In the genomic region with DNA sequence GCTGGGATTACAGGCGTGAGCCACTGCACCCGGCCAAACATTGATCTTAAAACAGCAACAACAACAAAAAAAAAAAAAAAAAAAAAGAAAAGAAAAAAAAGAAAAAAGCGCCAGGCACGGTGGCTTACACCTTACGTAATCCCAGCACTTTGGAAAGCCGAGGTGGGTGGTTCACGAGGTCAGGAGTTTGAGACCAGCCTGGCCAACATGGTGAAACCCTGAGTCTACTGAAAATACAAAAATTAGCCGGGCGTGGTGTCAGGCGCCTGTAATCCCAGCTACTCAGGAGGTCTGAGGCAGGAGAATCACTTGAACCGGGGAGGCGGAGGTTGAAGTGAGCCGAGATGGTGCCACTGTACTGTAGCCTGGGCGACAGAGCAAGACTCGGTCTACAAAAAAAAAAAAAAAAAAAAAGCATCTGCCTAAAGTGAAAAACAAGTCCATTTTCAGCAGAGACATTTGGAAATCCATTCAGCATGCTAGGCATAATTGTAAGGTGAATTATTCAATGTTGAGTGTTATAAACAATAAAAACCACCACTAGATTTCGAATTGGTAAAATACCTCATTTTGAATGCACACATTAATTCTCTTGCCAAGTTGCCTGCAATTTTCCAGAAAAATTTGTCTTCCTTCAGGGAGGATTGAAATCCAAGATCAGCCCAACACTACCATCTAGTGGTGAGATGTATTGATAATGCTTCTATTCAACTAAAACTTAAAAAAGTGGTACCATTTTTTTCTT, we compare ENCODE assay signal across 8 cellular contexts. TPM values are rescaled to one million over a fixed set of nuclear protein-coding genes. Genes with fewer than 3 reads are reported as not detected.
DNase-seq lines count a peak whose midpoint lies in the region; ATAC-seq and TF ChIP-seq lines count a peak whose summit lies in the region.

No MANE protein-coding gene starts in this region.

- H3K9me3 ChIP-seq in tibial nerve = no peaks in the 10 kb centered on the region

- H3K4me3 Mint-ChIP-seq in stimulated activated naive CD8-positive, alpha-beta T cell treated with anti-CD3 and anti-CD28 coated beads, Interleukin-15, amount 100 ng/mL, for 72 hours = no peak overlapping the region

- ATAC-seq in stimulated activated naive CD8-positive, alpha-beta T cell treated with anti-CD3 and anti-CD28 coated beads, Interleukin-15, amount 100 ng/mL, for 72 hours = no peak

- H3K36me3 ChIP-seq in tibial nerve = peaks cover 0 to 42% (median 0%) of the 10 kb centered on the region in 3 donors

- TF ChIP-seq POLR2A in tibial nerve (IDR thresholded peaks at IDR 0.05) = no peak

- H3K4me3 ChIP-seq in AG09309 (ENCODE audit: control insufficient read depth, low read depth, low read length) = no peak overlapping the region
- no peak overlapping the region for H3K4me3 ChIP-seq in astrocyte of the spinal cord (ENCODE audit: low read depth, low read length)
- no peak overlapping the region for H3K4me3 ChIP-seq in tibial nerve

- peak; percentile 54 for DNase-seq in AG09309 (ENCODE audit: low read depth)
- peak; percentile 78 for DNase-seq in NCI-H2196 (lab: John Stamatoyannopoulos, UW; ENCODE audit: unreplicated experiment)
- peak; percentile 86 for DNase-seq in astrocyte of the spinal cord (ENCODE audit: low read depth, low spot score)
- peak; percentile 92 for DNase-seq in inferior parietal cortex (ENCODE audit: extremely low spot score)
- peak in 1 of 2 donors; percentile 61 for DNase-seq in tibial nerve (ENCODE audit: low spot score in 2 of 2)
- DNase-seq in stimulated activated naive CD8-positive, alpha-beta T cell treated with anti-CD3 and anti-CD28 coated beads, Interleukin-15, amount 100 ng/mL, for 72 hours = no peak
- DNase-seq in activated CD4-positive, alpha-beta T cell treated with anti-CD3 and anti-CD28 coated beads for 1 hour = no peak

- H3K4me1 ChIP-seq in tibial nerve = no peaks in the 10 kb centered on the region

- H3K27me3 Mint-ChIP-seq in stimulated activated naive CD8-positive, alpha-beta T cell treated with anti-CD3 and anti-CD28 coated beads, Interleukin-15, amount 100 ng/mL, for 72 hours = no peaks in the 10 kb centered on the region

- H3K27me3 ChIP-seq in tibial nerve = no peaks in the 10 kb centered on the region

- H3K4me1 Mint-ChIP-seq in stimulated activated naive CD8-positive, alpha-beta T cell treated with anti-CD3 and anti-CD28 coated beads, Interleukin-15, amount 100 ng/mL, for 72 hours = no peaks in the 10 kb centered on the region

- no peak for TF ChIP-seq EP300 in tibial nerve (IDR thresholded peaks at IDR 0.05)

- in situ Hi-C loops in astrocyte of the spinal cord (cut with HindIII; ENCODE audit: low sequenced_read_pairs) = no loop called here

- no peak overlapping the region for H3K27ac ChIP-seq in tibial nerve

- 61 to 66% methylated on average over 16 of the region's 16 CpGs for WGBS in tibial nerve, 2 donors

- H3K27ac Mint-ChIP-seq in stimulated activated naive CD8-positive, alpha-beta T cell treated with anti-CD3 and anti-CD28 coated beads, Interleukin-15, amount 100 ng/mL, for 72 hours = no peak overlapping the region

- TF ChIP-seq CTCF in AG09309 (IDR thresholded peaks at IDR 0.05; ENCODE audit: control insufficient read depth, insufficient read depth, low read depth, low read length, missing control alignments) (peak; percentile 53), GM12873 (IDR thresholded peaks at IDR 0.05; ENCODE audit: insufficient read depth, low read depth, low read length, missing control alignments) (peak; percentile 47), astrocyte of the spinal cord (IDR thresholded peaks at IDR 0.05; ENCODE audit: low read depth, low read length) (peak; percentile 46), tibial nerve (IDR thresholded peaks at IDR 0.05) (peak; percentile 54 to 82 (median 57))

- H3K9me3 Mint-ChIP-seq in stimulated activated naive CD8-positive, alpha-beta T cell treated with anti-CD3 and anti-CD28 coated beads, Interleukin-15, amount 100 ng/mL, for 72 hours = no peaks in the 10 kb centered on the region

RNA-seq across cellular contexts. Expression of a gene that starts 8.0 kb away (rescaled TPM):
- total RNA-seq in tibial nerve = 10 to 100 TPM; 30.3 to 45.5 (median 40.5) TPM

Comparison
In these comparisons a context has a peak if more than half of its experiments do, and no peak if none do; other contexts are left out.
1. DNase-seq: peak in AG09309 (single experiment), NCI-H2196 (single experiment), astrocyte of the spinal cord (single experiment) and inferior parietal cortex (single experiment); none in stimulated activated naive CD8-positive, alpha-beta T cell treated with anti-CD3 and anti-CD28 coated beads, Interleukin-15, amount 100 ng/mL, for 72 hours (0 of 2) and activated CD4-positive, alpha-beta T cell treated with anti-CD3 and anti-CD28 coated beads for 1 hour (single experiment).
2. Peak in every context shown above with its lines, with median percentiles within 50 percentile points of each other: CTCF ChIP-seq.